In genomic region chr18:3153107-3153704, GRCh38 we compare ENCODE assay signal across 1 cellular context.
TF ChIP-seq lines count a peak whose summit lies in the region.

No MANE protein-coding gene starts in this region.

TF ChIP-seq in HepG2, 621 proteins besides CTCF, POLR2A, EP300 and RAD21 (continued from another document):
- TF ChIP-seq, protein P1, sequence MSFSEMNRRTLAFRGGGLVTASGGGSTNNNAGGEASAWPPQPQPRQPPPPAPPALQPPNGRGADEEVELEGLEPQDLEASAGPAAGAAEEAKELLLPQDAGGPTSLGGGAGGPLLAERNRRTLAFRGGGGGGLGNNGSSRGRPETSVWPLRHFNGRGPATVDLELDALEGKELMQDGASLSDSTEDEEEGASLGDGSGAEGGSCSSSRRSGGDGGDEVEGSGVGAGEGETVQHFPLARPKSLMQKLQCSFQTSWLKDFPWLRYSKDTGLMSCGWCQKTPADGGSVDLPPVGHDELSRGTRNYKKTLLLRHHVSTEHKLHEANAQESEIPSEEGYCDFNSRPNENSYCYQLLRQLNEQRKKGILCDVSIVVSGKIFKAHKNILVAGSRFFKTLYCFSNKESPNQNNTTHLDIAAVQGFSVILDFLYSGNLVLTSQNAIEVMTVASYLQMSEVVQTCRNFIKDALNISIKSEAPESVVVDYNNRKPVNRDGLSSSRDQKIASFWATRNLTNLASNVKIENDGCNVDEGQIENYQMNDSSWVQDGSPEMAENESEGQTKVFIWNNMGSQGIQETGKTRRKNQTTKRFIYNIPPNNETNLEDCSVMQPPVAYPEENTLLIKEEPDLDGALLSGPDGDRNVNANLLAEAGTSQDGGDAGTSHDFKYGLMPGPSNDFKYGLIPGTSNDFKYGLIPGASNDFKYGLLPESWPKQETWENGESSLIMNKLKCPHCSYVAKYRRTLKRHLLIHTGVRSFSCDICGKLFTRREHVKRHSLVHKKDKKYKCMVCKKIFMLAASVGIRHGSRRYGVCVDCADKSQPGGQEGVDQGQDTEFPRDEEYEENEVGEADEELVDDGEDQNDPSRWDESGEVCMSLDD (CRISPR knock-in tag; IDR thresholded peaks at IDR 0.05; ENCODE audit: borderline replicate concordance): no peak
- TF ChIP-seq NR2F6 (IDR thresholded peaks at IDR 0.05) (no peak; the same call in 1 of the 2 replicates), NR2F6 (CRISPR knock-in tag; IDR thresholded peaks at IDR 0.05) (peak; percentile 51; the same call in 1 of the 2 replicates), RARA (CRISPR knock-in tag; IDR thresholded peaks at IDR 0.05) (peak; percentile 20; the same call in 1 of the 2 replicates), TARDBP (CRISPR knock-in tag; IDR thresholded peaks at IDR 0.05) (peak; percentile 46; the same call in 1 of the 2 replicates), NFIC (IDR thresholded peaks at IDR 0.05; ENCODE audit: low read length) (peak; percentile 93), SOX13 (IDR thresholded peaks at IDR 0.05) (no peak), SOX13 (CRISPR knock-in tag; conservative IDR thresholded peaks at IDR 0.05 in 1 of 2, IDR thresholded peaks at IDR 0.05 in 1 of 2) (peak in 1 of 2 experiments; percentile 72; a peak in 2 of 4 replicates), SMC3 (IDR thresholded peaks at IDR 0.05; ENCODE audit: low read length) (peak; percentile 14; the same call in 1 of the 2 replicates), HMG20A (CRISPR knock-in tag; IDR thresholded peaks at IDR 0.05; ENCODE audit: borderline replicate concordance) (peak; percentile 63; the same call in 1 of the 2 replicates), SOX5 (CRISPR knock-in tag; IDR thresholded peaks at IDR 0.05; ENCODE audit: borderline replicate concordance) (peak; percentile 71; the same call in 1 of the 2 replicates), PAXIP1 (CRISPR knock-in tag; conservative IDR thresholded peaks at IDR 0.05) (peak; percentile 55), ZNF343 (CRISPR knock-in tag; IDR thresholded peaks at IDR 0.05) (no peak), ATF4 (CRISPR knock-in tag; IDR thresholded peaks at IDR 0.05) (peak in 1 of 2 experiments; percentile 86; a peak in 1 of 4 replicates), SATB2 (CRISPR knock-in tag; IDR thresholded peaks at IDR 0.05) (0 out of 2 replicates have a peak, but pooled peaks have one; percentile 51), HOMEZ (CRISPR knock-in tag; IDR thresholded peaks at IDR 0.05; ENCODE audit: low read depth) (peak; percentile 23; the same call in 1 of the 2 replicates), ZBTB38 (CRISPR knock-in tag; IDR thresholded peaks at IDR 0.05) (peak; percentile 64; the same call in 1 of the 2 replicates), FOXP1 (IDR thresholded peaks at IDR 0.05) (no peak), FOXP1 (CRISPR knock-in tag; IDR thresholded peaks at IDR 0.05) (0 out of 2 replicates have a peak, but pooled peaks have one; percentile 16), PHF8 (CRISPR knock-in tag; IDR thresholded peaks at IDR 0.05) (no peak), SMYD3 (CRISPR knock-in tag; IDR thresholded peaks at IDR 0.05) (0 out of 2 replicates have a peak, but pooled peaks have one; percentile 62), RCOR2 (CRISPR knock-in tag; IDR thresholded peaks at IDR 0.05) (peak; percentile 51; the same call in 1 of the 2 replicates), CEBPG (CRISPR knock-in tag; IDR thresholded peaks at IDR 0.05) (peak; percentile 11; the same call in 1 of the 2 replicates), KLF16 (CRISPR knock-in tag; IDR thresholded peaks at IDR 0.05) (peak in 1 of 2 experiments; percentile 23; a peak in 1 of 4 replicates), PBX3 (CRISPR knock-in tag; IDR thresholded peaks at IDR 0.05; ENCODE audit: borderline replicate concordance) (no peak), GATAD2A (CRISPR knock-in tag; IDR thresholded peaks at IDR 0.05) (peak; percentile 68), ZNF337 (CRISPR knock-in tag; IDR thresholded peaks at IDR 0.05; ENCODE audit: borderline replicate concordance, low read depth) (0 out of 2 replicates have a peak, but pooled peaks have one; percentile 48), ELF3 (CRISPR knock-in tag; IDR thresholded peaks at IDR 0.05) (0 out of 2 replicates have a peak, but pooled peaks have one; percentile 12), ZKSCAN8 (CRISPR knock-in tag; IDR thresholded peaks at IDR 0.05; ENCODE audit: borderline replicate concordance) (peak; percentile 94)
- TF ChIP-seq, protein P2, sequence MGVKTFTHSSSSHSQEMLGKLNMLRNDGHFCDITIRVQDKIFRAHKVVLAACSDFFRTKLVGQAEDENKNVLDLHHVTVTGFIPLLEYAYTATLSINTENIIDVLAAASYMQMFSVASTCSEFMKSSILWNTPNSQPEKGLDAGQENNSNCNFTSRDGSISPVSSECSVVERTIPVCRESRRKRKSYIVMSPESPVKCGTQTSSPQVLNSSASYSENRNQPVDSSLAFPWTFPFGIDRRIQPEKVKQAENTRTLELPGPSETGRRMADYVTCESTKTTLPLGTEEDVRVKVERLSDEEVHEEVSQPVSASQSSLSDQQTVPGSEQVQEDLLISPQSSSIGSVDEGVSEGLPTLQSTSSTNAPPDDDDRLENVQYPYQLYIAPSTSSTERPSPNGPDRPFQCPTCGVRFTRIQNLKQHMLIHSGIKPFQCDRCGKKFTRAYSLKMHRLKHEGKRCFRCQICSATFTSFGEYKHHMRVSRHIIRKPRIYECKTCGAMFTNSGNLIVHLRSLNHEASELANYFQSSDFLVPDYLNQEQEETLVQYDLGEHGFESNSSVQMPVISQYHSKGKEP (CRISPR knock-in tag; IDR thresholded peaks at IDR 0.05): no peak
- TF ChIP-seq, protein P3, sequence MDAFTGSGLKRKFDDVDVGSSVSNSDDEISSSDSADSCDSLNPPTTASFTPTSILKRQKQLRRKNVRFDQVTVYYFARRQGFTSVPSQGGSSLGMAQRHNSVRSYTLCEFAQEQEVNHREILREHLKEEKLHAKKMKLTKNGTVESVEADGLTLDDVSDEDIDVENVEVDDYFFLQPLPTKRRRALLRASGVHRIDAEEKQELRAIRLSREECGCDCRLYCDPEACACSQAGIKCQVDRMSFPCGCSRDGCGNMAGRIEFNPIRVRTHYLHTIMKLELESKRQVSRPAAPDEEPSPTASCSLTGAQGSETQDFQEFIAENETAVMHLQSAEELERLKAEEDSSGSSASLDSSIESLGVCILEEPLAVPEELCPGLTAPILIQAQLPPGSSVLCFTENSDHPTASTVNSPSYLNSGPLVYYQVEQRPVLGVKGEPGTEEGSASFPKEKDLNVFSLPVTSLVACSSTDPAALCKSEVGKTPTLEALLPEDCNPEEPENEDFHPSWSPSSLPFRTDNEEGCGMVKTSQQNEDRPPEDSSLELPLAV (CRISPR knock-in tag; conservative IDR thresholded peaks at IDR 0.05; ENCODE audit: low read depth): no peak
- TF ChIP-seq, protein P4, sequence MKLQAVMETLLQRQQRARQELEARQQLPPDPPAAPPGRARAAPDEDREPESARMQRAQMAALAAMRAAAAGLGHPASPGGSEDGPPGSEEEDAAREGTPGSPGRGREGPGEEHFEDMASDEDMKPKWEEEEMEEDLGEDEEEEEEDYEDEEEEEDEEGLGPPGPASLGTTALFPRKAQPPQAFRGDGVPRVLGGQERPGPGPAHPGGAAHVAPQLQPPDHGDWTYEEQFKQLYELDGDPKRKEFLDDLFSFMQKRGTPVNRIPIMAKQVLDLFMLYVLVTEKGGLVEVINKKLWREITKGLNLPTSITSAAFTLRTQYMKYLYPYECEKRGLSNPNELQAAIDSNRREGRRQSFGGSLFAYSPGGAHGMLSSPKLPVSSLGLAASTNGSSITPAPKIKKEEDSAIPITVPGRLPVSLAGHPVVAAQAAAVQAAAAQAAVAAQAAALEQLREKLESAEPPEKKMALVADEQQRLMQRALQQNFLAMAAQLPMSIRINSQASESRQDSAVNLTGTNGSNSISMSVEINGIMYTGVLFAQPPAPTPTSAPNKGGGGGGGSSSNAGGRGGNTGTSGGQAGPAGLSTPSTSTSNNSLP (IDR thresholded peaks at IDR 0.05; ENCODE audit: low read depth, low read length): peak; percentile 70
